8 cellular contexts compared by ENCODE assay signal in genomic region chr2:27489498-27490397, GRCh38. TPM values are rescaled to one million over a fixed set of nuclear protein-coding genes. Genes with fewer than 3 reads are reported as not detected.
A peak's percentile ranks its signal among the peaks of the same experiment; 100 is the strongest.
DNase-seq lines count a peak whose midpoint lies in the region; ATAC-seq and TF ChIP-seq lines count a peak whose summit lies in the region.

A gene with protein sequence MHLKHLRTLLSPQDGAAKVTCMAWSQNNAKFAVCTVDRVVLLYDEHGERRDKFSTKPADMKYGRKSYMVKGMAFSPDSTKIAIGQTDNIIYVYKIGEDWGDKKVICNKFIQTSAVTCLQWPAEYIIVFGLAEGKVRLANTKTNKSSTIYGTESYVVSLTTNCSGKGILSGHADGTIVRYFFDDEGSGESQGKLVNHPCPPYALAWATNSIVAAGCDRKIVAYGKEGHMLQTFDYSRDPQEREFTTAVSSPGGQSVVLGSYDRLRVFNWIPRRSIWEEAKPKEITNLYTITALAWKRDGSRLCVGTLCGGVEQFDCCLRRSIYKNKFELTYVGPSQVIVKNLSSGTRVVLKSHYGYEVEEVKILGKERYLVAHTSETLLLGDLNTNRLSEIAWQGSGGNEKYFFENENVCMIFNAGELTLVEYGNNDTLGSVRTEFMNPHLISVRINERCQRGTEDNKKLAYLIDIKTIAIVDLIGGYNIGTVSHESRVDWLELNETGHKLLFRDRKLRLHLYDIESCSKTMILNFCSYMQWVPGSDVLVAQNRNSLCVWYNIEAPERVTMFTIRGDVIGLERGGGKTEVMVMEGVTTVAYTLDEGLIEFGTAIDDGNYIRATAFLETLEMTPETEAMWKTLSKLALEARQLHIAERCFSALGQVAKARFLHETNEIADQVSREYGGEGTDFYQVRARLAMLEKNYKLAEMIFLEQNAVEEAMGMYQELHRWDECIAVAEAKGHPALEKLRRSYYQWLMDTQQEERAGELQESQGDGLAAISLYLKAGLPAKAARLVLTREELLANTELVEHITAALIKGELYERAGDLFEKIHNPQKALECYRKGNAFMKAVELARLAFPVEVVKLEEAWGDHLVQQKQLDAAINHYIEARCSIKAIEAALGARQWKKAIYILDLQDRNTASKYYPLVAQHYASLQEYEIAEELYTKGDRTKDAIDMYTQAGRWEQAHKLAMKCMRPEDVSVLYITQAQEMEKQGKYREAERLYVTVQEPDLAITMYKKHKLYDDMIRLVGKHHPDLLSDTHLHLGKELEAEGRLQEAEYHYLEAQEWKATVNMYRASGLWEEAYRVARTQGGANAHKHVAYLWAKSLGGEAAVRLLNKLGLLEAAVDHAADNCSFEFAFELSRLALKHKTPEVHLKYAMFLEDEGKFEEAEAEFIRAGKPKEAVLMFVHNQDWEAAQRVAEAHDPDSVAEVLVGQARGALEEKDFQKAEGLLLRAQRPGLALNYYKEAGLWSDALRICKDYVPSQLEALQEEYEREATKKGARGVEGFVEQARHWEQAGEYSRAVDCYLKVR (N-terminal part only) (minus strand): TSS chr2:27489743. CDS start chr2:27489653, 90 bp downstream.

- no peaks in the 10 kb centered on the region for H3K27me3 ChIP-seq in Panc1 (ENCODE audit: control insufficient read depth, insufficient read depth, low read length)
- peaks cover 6% of the 10 kb centered on the region for H3K27me3 ChIP-seq in mucosa of stomach (ENCODE audit: control insufficient read depth, insufficient read depth, low read length)

- H3K4me3 ChIP-seq in Panc1 (ENCODE audit: low read depth in 2 of 2, low read length in 2 of 2) (peak within 1 kb of the TSS; percentile 81 to 99), mucosa of stomach (ENCODE audit: low read length) (peak within 1 kb of the TSS; percentile 40)

- intact Hi-C loops in Panc1 (cut with micrococcal nuclease; ENCODE audit: unreplicated experiment): no loop called here

- H3K27ac ChIP-seq in Panc1 (ENCODE audit: low read length): peak within 1 kb of the TSS; percentile 80

- H3K9me3 ChIP-seq in Panc1 (ENCODE audit: control insufficient read depth, insufficient read depth, low read depth, low read length): no peaks in the 10 kb centered on the region
- no peaks in the 10 kb centered on the region for H3K9me3 ChIP-seq in mucosa of stomach (ENCODE audit: control insufficient read depth, low read length)

- CTCF ChIA-PET in Panc1 (lab: Charles Lee): interaction anchor here (0.6 kb wide), 1 partner anchor 14 kb away, joined by 3 read pairs; no protein-coding TSS in a partner anchor

- no TSS peak for BruUV-seq in Panc1 (replicated peaks; lab: Mats Ljungman, UMichigan)

- TF ChIP-seq CTCF in Panc1 (IDR thresholded peaks at IDR 0.05): no peak

- H3K4me1 ChIP-seq in Panc1 (ENCODE audit: control insufficient read depth, insufficient read depth, low read length): peaks cover 7% of the 10 kb centered on the region; the same call in 1 of the 2 replicates
- peaks cover 10% of the 10 kb centered on the region for H3K4me1 ChIP-seq in mucosa of stomach (ENCODE audit: control insufficient read depth, insufficient read depth, low read length)

- H3K36me3 ChIP-seq in Panc1 (ENCODE audit: control insufficient read depth, insufficient read depth, low read length) (no peaks in the 10 kb centered on the region), mucosa of stomach (ENCODE audit: control insufficient read depth, insufficient read depth, low read length) (no peaks in the 10 kb centered on the region)

- DNase-seq in DMS53 treated with DMSO at 0.1 percent for 48 hours (lab: John Stamatoyannopoulos, UW; ENCODE audit: unreplicated experiment): peak; percentile 98
- DNase-seq in KG1 (lab: John Stamatoyannopoulos, UW): peak; percentile 54
- peak; percentile 99 for DNase-seq in Panc1 (ENCODE audit: low read depth, low spot score)
- peak; percentile 98 to 99 for DNase-seq in activated T-cell treated with anti-CD3 and anti-CD28 coated beads, Interleukin-2, amount 50 U/mL, for 48 hours
- peak; percentile 99 for DNase-seq in stimulated activated CD8-positive, alpha-beta memory T cell treated with anti-CD3 and anti-CD28 coated beads, Interleukin-4, amount 100 ng/mL, for 48 hours

- ATAC-seq in GM21737 (IDR thresholded peaks at IDR 0.05; ENCODE audit: unreplicated experiment) (peak; percentile 92), Panc1 (peak; percentile 96), esophagus mucosa (peak; percentile 99)

- H3K9ac ChIP-seq in mucosa of stomach (ENCODE audit: low read length): peak within 1 kb of the TSS; percentile 38

- POLR2A ChIA-PET in Panc1 (lab: Charles Lee): no interaction called here

- in situ Hi-C loops in Panc1 (cut with HindIII; ENCODE audit: low pct_unique_long_range_greater_than_20kb, low sequenced_read_pairs): no loop called here

RNA-seq across cellular contexts. Expression of the gene that starts here (rescaled TPM):
- total RNA-seq in Panc1 (2021; ENCODE audit: unreplicated experiment): 16.7 TPM
- polyA plus RNA-seq in Panc1 (2012; ENCODE audit: insufficient read length): 12.1 TPM
- total RNA-seq in esophagus mucosa: 10.3 TPM

Comparison
In these comparisons a context has a peak if more than half of its experiments do, and no peak if none do; other contexts are left out.
1. Peak in every context shown above with its lines: DNase-seq, ATAC-seq, H3K4me3 ChIP-seq and H3K27ac ChIP-seq.